ENCODE assay signal across 9 cellular contexts in genomic region chr21:33976082-33976979, GRCh38.
DNase-seq lines count a peak whose midpoint lies in the region; ATAC-seq lines count a peak whose summit lies in the region.
"Had no signal": no experiment of that assay in that cellular context is flagged by ENCODE, and none has a peak within 500 bp of the region (broad histone marks: within the 10 kb centered on the region; RNA-seq: fewer than 3 reads in every experiment).

No MANE protein-coding gene starts in this region.

- DNase-seq in SJSA1 (ENCODE audit: low read depth in 1 of 2, low spot score in 2 of 2) (peak; percentile 78 to 95), right cardiac atrium (peak; percentile 48 to 70 (median 70)), NCI-H1694 (lab: John Stamatoyannopoulos, UW) (no peak)
- peak; percentile 41 for DNase-seq in stimulated activated CD4-positive, alpha-beta T cell treated with anti-CD3 and anti-CD28 coated beads, Interleukin-2, amount 100 ng/mL, for 4 hours (ENCODE audit: low read depth)

- peaks cover 57% of the 10 kb centered on the region for H3K4me1 Mint-ChIP-seq in activated naive CD8-positive, alpha-beta T cell (ENCODE audit: low read depth)

- H3K27ac Mint-ChIP-seq in activated naive CD8-positive, alpha-beta T cell, result peak overlapping the region; percentile 97

- ATAC-seq in GM19372 (IDR thresholded peaks at IDR 0.05; ENCODE audit: low read depth, unreplicated experiment), result peak; percentile 48
- peak; percentile 40 for ATAC-seq in HG03342 (IDR thresholded peaks at IDR 0.05; ENCODE audit: unreplicated experiment)
- ATAC-seq in right cardiac atrium, result peak; percentile 78 to 86

- peak overlapping the region; percentile 49; the same call in 1 of the 2 replicates for H3K4me3 ChIP-seq in BLaER1
- no peak overlapping the region for H3K4me3 ChIP-seq in SJSA1
- no peak overlapping the region for H3K4me3 ChIP-seq in right cardiac atrium (ENCODE audit: low read length)

- intact Hi-C loops in right cardiac atrium (cut with DNase I), result no loop called here

- H3K27me3 Mint-ChIP-seq in activated naive CD8-positive, alpha-beta T cell, result no peaks in the 10 kb centered on the region

- peak overlapping the region; percentile 80 for H3K4me3 Mint-ChIP-seq in activated naive CD8-positive, alpha-beta T cell

- peak overlapping the region; percentile 92 for H3K4me2 ChIP-seq in BLaER1
- H3K4me2 ChIP-seq: KMS-11 had no signal

- peaks cover 9% of the 10 kb centered on the region for H3K36me3 Mint-ChIP-seq in activated naive CD8-positive, alpha-beta T cell

- H3K4me1 ChIP-seq in BLaER1 (peaks cover 55% of the 10 kb centered on the region), SJSA1 (replicated peaks) (peaks cover 50% of the 10 kb centered on the region), right cardiac atrium (ENCODE audit: control insufficient read depth, insufficient read depth, low read length) (peaks cover 3% of the 10 kb centered on the region)

- H3K27me3 ChIP-seq in BLaER1 (no peaks in the 10 kb centered on the region), SJSA1 (replicated peaks) (no peaks in the 10 kb centered on the region), right cardiac atrium (ENCODE audit: control insufficient read depth, insufficient read depth) (no peaks in the 10 kb centered on the region)

- 20% methylated on average over 14 of the region's 14 CpGs for WGBS in right cardiac atrium

- H3K27ac ChIP-seq in BLaER1, result peak overlapping the region; percentile 82
- peak overlapping the region; percentile 97 for H3K27ac ChIP-seq in SJSA1
- peak overlapping the region; percentile 90 for H3K27ac ChIP-seq in right cardiac atrium (ENCODE audit: low read length)
- H3K27ac ChIP-seq: KMS-11 had no signal

- peak overlapping the region; percentile 68 for H3K9ac ChIP-seq in BLaER1
- H3K9ac ChIP-seq: KMS-11 had no signal

- no peaks in the 10 kb centered on the region for H4K20me1 ChIP-seq in BLaER1

- H3K36me3 ChIP-seq in BLaER1 (no peaks in the 10 kb centered on the region), SJSA1 (no peaks in the 10 kb centered on the region)

- no peaks in the 10 kb centered on the region for H3K9me3 Mint-ChIP-seq in activated naive CD8-positive, alpha-beta T cell (ENCODE audit: low read depth)

- H3K9me3 ChIP-seq in BLaER1, result peaks cover 6% of the 10 kb centered on the region
- H3K9me3 ChIP-seq in SJSA1 (replicated peaks), result no peaks in the 10 kb centered on the region
- no peaks in the 10 kb centered on the region for H3K9me3 ChIP-seq in right cardiac atrium (ENCODE audit: control insufficient read depth, low read length)
